ENCODE assay signal across 1 cellular context in genomic region chr1:214361636-214362035, GRCh38.
TF ChIP-seq lines count a peak whose summit lies in the region.

No MANE protein-coding gene starts in this region.

TF ChIP-seq in K562, 482 proteins besides CTCF, POLR2A, EP300 and RAD21 (continued from another document):
- no peak for TF ChIP-seq ZBTB33 (CRISPR knock-in tag; IDR thresholded peaks at IDR 0.05)
- TF ChIP-seq PML (IDR thresholded peaks at IDR 0.05; ENCODE audit: low read length) = no peak
- TF ChIP-seq VEZF1 (CRISPR knock-in tag; IDR thresholded peaks at IDR 0.05) = 0 out of 2 replicates have a peak, but pooled peaks have one; percentile 22
